ENCODE assay signal across 19 cellular contexts in genomic region chr2:46977266-46977665, GRCh38. TPM values are rescaled to one million over a fixed set of nuclear protein-coding genes. Genes with fewer than 3 reads are reported as not detected.
DNase-seq lines count a peak whose midpoint lies in the region; ATAC-seq lines count a peak whose summit lies in the region.
"Had no signal": no experiment of that assay in that cellular context is flagged by ENCODE, and none has a peak within 500 bp of the region (broad histone marks: within the 10 kb centered on the region; RNA-seq: fewer than 3 reads in every experiment).

No MANE protein-coding gene starts in this region.

- peaks cover 17% of the 10 kb centered on the region for H3K4me1 ChIP-seq in CD4-positive, CD25-positive, alpha-beta regulatory T cell (ENCODE audit: control insufficient read depth, insufficient read depth, low read length, poor library complexity, severe bottlenecking)
- no peaks in the 10 kb centered on the region for H3K4me1 ChIP-seq in mesodermal cell (ENCODE audit: control insufficient read depth, insufficient read depth, low read length, poor library complexity, severe bottlenecking)
- H3K4me1 ChIP-seq: BE2C had no signal

- peaks cover 70% of the 10 kb centered on the region for H3K36me3 ChIP-seq in CD4-positive, CD25-positive, alpha-beta regulatory T cell (ENCODE audit: control insufficient read depth, insufficient read depth, low read length)
- H3K36me3 ChIP-seq in mesodermal cell (ENCODE audit: control insufficient read depth, insufficient read depth, low read length), result peaks cover 51% of the 10 kb centered on the region
- H3K36me3 ChIP-seq: BE2C had no signal

- no peak overlapping the region for H3K4me3 Mint-ChIP-seq in CD4-positive, CD25-positive, alpha-beta regulatory T cell
- H3K4me3 Mint-ChIP-seq in IgD-negative memory B cell, result peak overlapping the region in 3 of 4 donors; percentile 12 to 81 (median 36)
- no peak overlapping the region for H3K4me3 Mint-ChIP-seq in activated CD4-positive, alpha-beta memory T cell treated with anti-CD3 and anti-CD28 coated beads, Interleukin-2, amount 10 ng/mL, durations not matched to agents 7 days and 5 days
- H3K4me3 Mint-ChIP-seq: WTC11 had no signal

- no peak overlapping the region for H3K4me3 ChIP-seq in CD4-positive, CD25-positive, alpha-beta regulatory T cell (ENCODE audit: low read depth, low read length)
- no peak overlapping the region for H3K4me3 ChIP-seq in mesodermal cell (ENCODE audit: extremely low read depth, insufficient read depth, low read length, poor library complexity, severe bottlenecking)
- H3K4me3 ChIP-seq: upper lobe of right lung had no signal

- POLR2A ChIA-PET in activated CD4-positive, alpha-beta memory T cell treated with anti-CD3 and anti-CD28 coated beads, Interleukin-2, amount 10 ng/mL, durations not matched to agents 7 days and 5 days (lab: Charles Lee), result interaction anchor here (1.0 kb wide), 1 partner anchor 8 kb away, joined by 3 read pairs; no protein-coding TSS in a partner anchor

- intact Hi-C loops in left ventricle myocardium superior (cut with micrococcal nuclease), result no loop called here

- H3K27me3 ChIP-seq in CD4-positive, CD25-positive, alpha-beta regulatory T cell (ENCODE audit: control insufficient read depth, insufficient read depth, low read length), result no peaks in the 10 kb centered on the region
- H3K27me3 ChIP-seq: BE2C, upper lobe of right lung had no signal

- no peaks in the 10 kb centered on the region for H3K9me3 Mint-ChIP-seq in CD4-positive, CD25-positive, alpha-beta regulatory T cell
- no peaks in the 10 kb centered on the region for H3K9me3 Mint-ChIP-seq in IgD-negative memory B cell
- no peaks in the 10 kb centered on the region for H3K9me3 Mint-ChIP-seq in activated CD4-positive, alpha-beta memory T cell treated with anti-CD3 and anti-CD28 coated beads, Interleukin-2, amount 10 ng/mL, durations not matched to agents 7 days and 5 days
- H3K9me3 Mint-ChIP-seq: WTC11 had no signal

- no peak for ATAC-seq in CD4-positive, CD25-positive, alpha-beta regulatory T cell (ENCODE audit: low read depth in 2 of 2)
- no peak for ATAC-seq in left ventricle myocardium superior
- ATAC-seq: stimulated activated naive CD8-positive, alpha-beta T cell treated with anti-CD3 and anti-CD28 coated beads, Interleukin-15, Interleukin-2, amounts not matched to agents 100 U/mL and 50 U/mL, for 24 hours; WTC11 had no signal

- no peak for DNase-seq in CD4-positive, CD25-positive, alpha-beta regulatory T cell
- DNase-seq in activated CD4-positive, alpha-beta memory T cell treated with anti-CD3 and anti-CD28 coated beads, Interleukin-2, amount 10 ng/mL, durations not matched to agents 7 days and 5 days, result no peak
- DNase-seq in SW480 (ENCODE audit: low spot score), result no peak
- no peak for DNase-seq in middle frontal gyrus (ENCODE audit: extremely low spot score, low spot score)
- no peak for DNase-seq in left ventricle myocardium superior
- DNase-seq in HCEC 1CT, result no peak
- DNase-seq: BE2C; effector CD4-positive, alpha-beta T cell; IMR-90; mammary epithelial cell; NCI-H1105 treated with DMSO at 0.1 percent for 48 hours; NCI-H2171 treated with DMSO at 0.1 percent for 48 hours; retina; stimulated activated naive CD8-positive, alpha-beta T cell treated with anti-CD3 and anti-CD28 coated beads, Interleukin-15, Interleukin-2, amounts not matched to agents 100 U/mL and 50 U/mL, for 24 hours; SW 1271; upper lobe of right lung had no signal

- WGBS in mesodermal cell (ENCODE audit: insufficient coverage in 2 of 2), 2 experiments, result 91 to 96% methylated on average over 2 of the region's 2 CpGs

- H3K27ac ChIP-seq in CD4-positive, CD25-positive, alpha-beta regulatory T cell (ENCODE audit: insufficient read depth, low read length, poor library complexity, severe bottlenecking), result no peak overlapping the region
- peak overlapping the region; percentile 62 for H3K27ac ChIP-seq in mesodermal cell (ENCODE audit: low read depth, low read length, severe bottlenecking)
- H3K27ac ChIP-seq: upper lobe of right lung had no signal

- CTCF ChIA-PET in activated CD4-positive, alpha-beta memory T cell treated with anti-CD3 and anti-CD28 coated beads, Interleukin-2, amount 10 ng/mL, durations not matched to agents 7 days and 5 days (lab: Charles Lee), result interaction anchor here (1.3 kb wide), 1 partner anchor 346 kb away, joined by 5 read pairs; no protein-coding TSS in a partner anchor

- H3K9me3 ChIP-seq in CD4-positive, CD25-positive, alpha-beta regulatory T cell (ENCODE audit: control insufficient read depth in 2 of 2, low read length in 2 of 2), result no peaks in the 10 kb centered on the region
- no peaks in the 10 kb centered on the region for H3K9me3 ChIP-seq in mesodermal cell (ENCODE audit: control insufficient read depth, low read length)
- H3K9me3 ChIP-seq: BE2C, upper lobe of right lung had no signal

- H3K36me3 Mint-ChIP-seq in CD4-positive, CD25-positive, alpha-beta regulatory T cell, result peaks cover 32% of the 10 kb centered on the region
- peaks cover 10% of the 10 kb centered on the region for H3K36me3 Mint-ChIP-seq in IgD-negative memory B cell
- peaks cover 57% of the 10 kb centered on the region for H3K36me3 Mint-ChIP-seq in activated CD4-positive, alpha-beta memory T cell treated with anti-CD3 and anti-CD28 coated beads, Interleukin-2, amount 10 ng/mL, durations not matched to agents 7 days and 5 days (ENCODE audit: low read depth)
- H3K36me3 Mint-ChIP-seq: WTC11 had no signal

- peak overlapping the region; percentile 86 to 93 (median 92) for H3K27ac Mint-ChIP-seq in CD4-positive, CD25-positive, alpha-beta regulatory T cell
- peak overlapping the region; percentile 82 to 97 (median 96) for H3K27ac Mint-ChIP-seq in IgD-negative memory B cell
- H3K27ac Mint-ChIP-seq in activated CD4-positive, alpha-beta memory T cell treated with anti-CD3 and anti-CD28 coated beads, Interleukin-2, amount 10 ng/mL, durations not matched to agents 7 days and 5 days, result peak overlapping the region; percentile 77
- H3K27ac Mint-ChIP-seq: WTC11 had no signal

- H3K27me3 Mint-ChIP-seq in CD4-positive, CD25-positive, alpha-beta regulatory T cell, result no peaks in the 10 kb centered on the region
- no peaks in the 10 kb centered on the region for H3K27me3 Mint-ChIP-seq in IgD-negative memory B cell
- H3K27me3 Mint-ChIP-seq in activated CD4-positive, alpha-beta memory T cell treated with anti-CD3 and anti-CD28 coated beads, Interleukin-2, amount 10 ng/mL, durations not matched to agents 7 days and 5 days, result no peaks in the 10 kb centered on the region

- H3K4me1 Mint-ChIP-seq in CD4-positive, CD25-positive, alpha-beta regulatory T cell, result peaks cover 7 to 55% (median 31%) of the 10 kb centered on the region in 4 donors
- H3K4me1 Mint-ChIP-seq in IgD-negative memory B cell, result peaks cover 35 to 58% (median 51%) of the 10 kb centered on the region in 3 donors
- H3K4me1 Mint-ChIP-seq in activated CD4-positive, alpha-beta memory T cell treated with anti-CD3 and anti-CD28 coated beads, Interleukin-2, amount 10 ng/mL, durations not matched to agents 7 days and 5 days, result peaks cover 50% of the 10 kb centered on the region

RNA-seq across cellular contexts. Expression of gene TTC7A, which starts 36.2 kb away (rescaled TPM):
- total RNA-seq in CD4-positive, CD25-positive, alpha-beta regulatory T cell, result 65.0 TPM
- 10 to 100 TPM; 14.5 to 18.3 (median 16.6) TPM for polyA plus RNA-seq in CD4-positive, CD25-positive, alpha-beta regulatory T cell
- 46.9 TPM for polyA plus RNA-seq in IgD-negative memory B cell
- total RNA-seq in activated CD4-positive, alpha-beta memory T cell treated with anti-CD3 and anti-CD28 coated beads, Interleukin-2, amount 10 ng/mL, durations not matched to agents 7 days and 5 days, result 10 to 100 TPM; 59.3 to 62.0 TPM
- polyA plus RNA-seq in mesodermal cell (2013, experiment 1 of 2), result 12.3 TPM
- 11.5 TPM for polyA plus RNA-seq in mesodermal cell (2013, experiment 2 of 2)
- total RNA-seq in left ventricle myocardium superior, result 8.5 TPM

Comparison
In these comparisons a context has a peak if more than half of its experiments do, and no peak if none do; other contexts are left out.
1. H3K4me3 Mint-ChIP-seq: peak in IgD-negative memory B cell (3 of 4); none in CD4-positive, CD25-positive, alpha-beta regulatory T cell (0 of 4) and activated CD4-positive, alpha-beta memory T cell treated with anti-CD3 and anti-CD28 coated beads, Interleukin-2, amount 10 ng/mL, durations not matched to agents 7 days and 5 days (single experiment).
2. Peak in every context shown above with its lines, with median percentiles within 50 percentile points of each other: H3K27ac Mint-ChIP-seq.